Comparison of ENCODE assay signal across 15 cellular contexts in the genomic region with DNA sequence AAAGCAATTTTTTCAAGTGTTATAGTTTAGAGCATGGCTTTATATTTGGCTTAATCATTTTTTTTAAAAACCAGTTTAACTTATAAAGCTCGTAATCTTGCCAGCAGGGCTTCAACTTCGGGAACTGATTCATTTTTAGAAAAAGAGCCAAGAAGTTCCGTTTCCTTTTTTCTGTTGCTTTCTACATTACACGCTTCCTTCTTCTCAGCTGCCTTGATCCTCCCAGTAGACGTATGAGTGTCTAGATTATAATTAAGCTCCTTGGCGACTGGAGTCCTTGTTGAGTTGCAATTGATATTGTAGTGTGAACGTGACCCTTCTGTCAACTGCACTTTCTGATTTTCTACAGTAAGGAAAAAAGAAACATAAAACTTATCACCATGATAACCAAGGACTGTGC.
DNase-seq lines count a peak whose midpoint lies in the region; ATAC-seq lines count a peak whose summit lies in the region.
"Had no signal": no experiment of that assay in that cellular context is flagged by ENCODE, and none has a peak within 500 bp of the region (broad histone marks: within the 10 kb centered on the region; RNA-seq: fewer than 3 reads in every experiment).

No MANE protein-coding gene starts in this region.

- peak; percentile 65 for DNase-seq in CD1c-positive myeloid dendritic cell (ENCODE audit: extremely low spot score)
- DNase-seq in amniotic epithelial cell (ENCODE audit: low read depth) = peak; percentile 2
- no peak for DNase-seq in left lobe of liver (ENCODE audit: low spot score)
- no peak for DNase-seq in 8988T
- no peak for DNase-seq in EL
- DNase-seq in HPDE6-E6E7 (ENCODE audit: extremely low spot score) = no peak
- DNase-seq: activated CD4-positive, alpha-beta T cell treated with anti-CD3 and anti-CD28 coated beads, Interleukin-2, amount 10 ng/mL, durations not matched to agents 24 days and 14 days; activated effector memory CD4-positive, alpha-beta T cell treated with Interleukin-2 at 50 U/mL for 16 hours; AML-193; KG1; midbrain; sigmoid colon; SJCRH30 had no signal

- ATAC-seq in HG03103 (IDR thresholded peaks at IDR 0.05; ENCODE audit: low read depth, unreplicated experiment) (peak; percentile 69), left lobe of liver (peak; percentile 35), GM19467 (IDR thresholded peaks at IDR 0.05; ENCODE audit: unreplicated experiment) (no peak)

Comparison
In these comparisons a context has a peak if more than half of its experiments do, and no peak if none do; other contexts are left out.
1. DNase-seq: peak in CD1c-positive myeloid dendritic cell (single experiment) and amniotic epithelial cell (single experiment); none in left lobe of liver (single experiment), 8988T (single experiment), EL (single experiment) and HPDE6-E6E7 (single experiment).